4 cellular contexts compared by ENCODE assay signal in the genomic region with DNA sequence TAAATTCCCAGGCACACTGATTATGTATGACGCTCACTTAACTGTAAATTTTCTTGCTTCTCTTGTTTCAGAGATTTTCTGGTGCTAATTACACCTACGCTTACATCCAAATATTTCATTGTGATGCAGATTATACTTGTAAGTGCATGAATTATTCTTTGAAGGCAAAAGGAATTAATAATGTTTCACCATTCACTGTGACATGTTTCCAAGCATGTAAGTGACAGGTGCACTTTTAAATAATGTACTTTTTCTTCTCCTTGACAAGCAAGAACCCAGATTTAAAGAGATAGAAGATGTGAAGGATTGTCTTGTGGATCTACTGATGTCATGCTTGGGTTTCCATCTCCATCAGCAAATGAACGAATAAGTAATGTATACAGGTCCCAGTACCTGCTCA. TPM values are rescaled to one million over a fixed set of nuclear protein-coding genes. Genes with fewer than 3 reads are reported as not detected.
"Had no signal": no experiment of that assay in that cellular context is flagged by ENCODE, and none has a peak within 500 bp of the region (broad histone marks: within the 10 kb centered on the region; RNA-seq: fewer than 3 reads in every experiment).

No MANE protein-coding gene starts in this region.

- ATAC-seq: GM12878 had no signal

- DNase-seq: GDM1, GF-D8 had no signal

- H3K4me3 ChIP-seq: GM12878 had no signal

RNA-seq across cellular contexts. Expression of a gene that starts 47.3 kb away (rescaled TPM):
- total RNA-seq: G401, GM12878 had no signal
- polyA plus RNA-seq: GM12878 had no signal
